In genomic region chr12:65891219-65891618, GRCh38 we compare ENCODE assay signal across 11 cellular contexts.
DNase-seq lines count a peak whose midpoint lies in the region; ATAC-seq, FAIRE-seq and TF ChIP-seq lines count a peak whose summit lies in the region.
"Had no signal": no experiment of that assay in that cellular context is flagged by ENCODE, and none has a peak within 500 bp of the region (broad histone marks: within the 10 kb centered on the region; RNA-seq: fewer than 3 reads in every experiment).

No MANE protein-coding gene starts in this region.

- DNase-seq in RWPE1 (ENCODE audit: low spot score) (no peak), fibroblast of gingiva (ENCODE audit: low read depth) (peak; percentile 34), sigmoid colon (no peak), SHP77 treated with DMSO at 0.1 percent for 48 hours (lab: John Stamatoyannopoulos, UW) (no peak)
- DNase-seq in activated CD8-positive, alpha-beta T cell treated with anti-CD3 and anti-CD28 coated beads, Interleukin-2, amount 10 ng/mL, durations not matched to agents 7 days and 5 days, result no peak
- no peak for DNase-seq in effector CD8-positive, alpha-beta T cell (lab: John Stamatoyannopoulos, UW)
- DNase-seq: activated CD4-positive, alpha-beta T cell treated with anti-CD3 and anti-CD28 coated beads for 48 hours had no signal

- H3K36me3 ChIP-seq in sigmoid colon, result no peaks in the 10 kb centered on the region
- H3K36me3 ChIP-seq: neural progenitor cell had no signal

- H3K27me3 Mint-ChIP-seq in activated CD8-positive, alpha-beta T cell treated with anti-CD3 and anti-CD28 coated beads, Interleukin-2, amount 10 ng/mL, durations not matched to agents 7 days and 5 days (ENCODE audit: low read depth), result peaks cover 12% of the 10 kb centered on the region

- TF ChIP-seq EP300 in sigmoid colon (IDR thresholded peaks at IDR 0.05), result no peak

- ATAC-seq in activated CD8-positive, alpha-beta T cell treated with anti-CD3 and anti-CD28 coated beads, Interleukin-2, amount 10 ng/mL, durations not matched to agents 7 days and 5 days, result no peak

- TF ChIP-seq CTCF in RWPE1 (conservative IDR thresholded peaks at IDR 0.05; ENCODE audit: low read depth) (no peak), sigmoid colon (IDR thresholded peaks at IDR 0.05) (no peak)

- no peak overlapping the region for H3K4me3 Mint-ChIP-seq in activated CD8-positive, alpha-beta T cell treated with anti-CD3 and anti-CD28 coated beads, Interleukin-2, amount 10 ng/mL, durations not matched to agents 7 days and 5 days
- H3K4me3 Mint-ChIP-seq: neural progenitor cell had no signal

- no peaks in the 10 kb centered on the region for H3K4me1 Mint-ChIP-seq in activated CD8-positive, alpha-beta T cell treated with anti-CD3 and anti-CD28 coated beads, Interleukin-2, amount 10 ng/mL, durations not matched to agents 7 days and 5 days (ENCODE audit: low read depth)

- H3K9me3 ChIP-seq in sigmoid colon, result no peaks in the 10 kb centered on the region

- 81 to 86% methylated on average over 4 of the region's 4 CpGs for WGBS in sigmoid colon, 2 donors

- H3K27ac ChIP-seq in RWPE1, result peak overlapping the region; percentile 87
- peak overlapping the region in 3 of 4 donors; percentile 50 to 68 (median 61) for H3K27ac ChIP-seq in sigmoid colon
- H3K27ac ChIP-seq: HL-60, neural progenitor cell had no signal

- H3K4me1 ChIP-seq in sigmoid colon, result peaks cover 0 to 21% (median 19%) of the 10 kb centered on the region in 4 donors

- H3K36me3 Mint-ChIP-seq in activated CD8-positive, alpha-beta T cell treated with anti-CD3 and anti-CD28 coated beads, Interleukin-2, amount 10 ng/mL, durations not matched to agents 7 days and 5 days (ENCODE audit: low read depth), result no peaks in the 10 kb centered on the region

- TF ChIP-seq POLR2A in sigmoid colon (IDR thresholded peaks at IDR 0.05), result no peak

- H3K27ac Mint-ChIP-seq in activated CD8-positive, alpha-beta T cell treated with anti-CD3 and anti-CD28 coated beads, Interleukin-2, amount 10 ng/mL, durations not matched to agents 7 days and 5 days, result no peak overlapping the region

- H3K9me3 Mint-ChIP-seq in activated CD8-positive, alpha-beta T cell treated with anti-CD3 and anti-CD28 coated beads, Interleukin-2, amount 10 ng/mL, durations not matched to agents 7 days and 5 days (ENCODE audit: insufficient read depth), result no peaks in the 10 kb centered on the region
- H3K9me3 Mint-ChIP-seq: neural progenitor cell had no signal

- POLR2A ChIA-PET in RWPE1 (lab: Yijun Ruan, JAX; ENCODE audit: low non-redundant PET), result no interaction called here
- POLR2A ChIA-PET in activated CD8-positive, alpha-beta T cell treated with anti-CD3 and anti-CD28 coated beads, Interleukin-2, amount 10 ng/mL, durations not matched to agents 7 days and 5 days (lab: Charles Lee), result no interaction called here

- peak; percentile 19 for FAIRE-seq in G401.6 (lab: Jason Lieb, UNC)
- FAIRE-seq: D721Med had no signal

- CTCF ChIA-PET in RWPE1 (lab: Yijun Ruan, JAX), result no interaction called here
- CTCF ChIA-PET in activated CD8-positive, alpha-beta T cell treated with anti-CD3 and anti-CD28 coated beads, Interleukin-2, amount 10 ng/mL, durations not matched to agents 7 days and 5 days (lab: Charles Lee), result no interaction called here

- no peaks in the 10 kb centered on the region for H3K27me3 ChIP-seq in sigmoid colon
- H3K27me3 ChIP-seq: neural progenitor cell had no signal

- H3K4me3 ChIP-seq in sigmoid colon, result no peak overlapping the region
- H3K4me3 ChIP-seq: neural progenitor cell had no signal

- intact Hi-C loops in sigmoid colon (cut with DNase I), result no loop called here
